ENCODE assay signal across 8 cellular contexts in the genomic region with DNA sequence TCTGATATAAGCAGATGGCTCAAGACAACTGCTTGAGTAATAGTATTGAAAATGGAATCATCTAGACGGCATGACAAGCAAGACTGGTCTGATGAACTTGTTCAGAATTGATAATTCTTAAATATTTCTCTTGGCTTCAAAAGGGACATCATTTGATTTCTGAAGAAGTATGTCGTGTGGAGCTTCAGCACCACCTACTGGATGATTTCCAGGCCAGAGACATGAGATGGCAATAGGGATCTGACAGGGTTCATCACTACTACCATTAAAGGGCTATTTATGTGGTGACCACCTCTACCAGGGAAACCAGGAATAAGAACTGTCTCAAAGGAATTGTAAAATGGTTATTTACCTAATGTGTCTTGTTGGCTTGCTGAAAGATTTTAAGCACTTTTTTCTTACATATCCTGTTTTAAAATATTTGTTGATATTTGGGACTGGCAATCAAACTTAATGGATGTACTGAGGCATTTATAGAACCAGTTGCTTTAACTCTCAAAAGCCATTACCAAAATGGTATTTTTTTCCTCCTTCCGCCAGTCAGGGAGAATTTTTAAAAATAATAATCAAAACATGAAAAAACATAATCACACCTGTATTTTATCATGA.
DNase-seq lines count a peak whose midpoint lies in the region; ATAC-seq, FAIRE-seq and TF ChIP-seq lines count a peak whose summit lies in the region.

No MANE protein-coding gene starts in this region.

- no peaks in the 10 kb centered on the region for H3K4me1 ChIP-seq in A549

- H3K27ac ChIP-seq in A549, result no peak overlapping the region

- 33% methylated on average over 3 of the region's 3 CpGs for WGBS in A549 (ENCODE audit: missing lambda C conversion rate)

- FAIRE-seq in A549 (lab: Jason Lieb, UNC), result no peak
- FAIRE-seq in GM12892 (lab: Jason Lieb, UNC), result peak; percentile 54
- peak; percentile 72 for FAIRE-seq in TTC549 (lab: Jason Lieb, UNC)

- peak; percentile 78 to 81 for TF ChIP-seq RAD21 in A549 (conservative IDR thresholded peaks at IDR 0.05 in 1 of 2, IDR thresholded peaks at IDR 0.05 in 1 of 2)

- no peaks in the 10 kb centered on the region for H3K9me3 ChIP-seq in A549

- TF ChIP-seq POLR2A in A549 (IDR thresholded peaks at IDR 0.05; ENCODE audit: low read length) (no peak), GM12892 (IDR thresholded peaks at IDR 0.05; ENCODE audit: low read depth, low read length) (no peak)

- peak; percentile 20 to 66 for DNase-seq in A549 (ENCODE audit: low read depth in 1 of 2, low spot score in 1 of 2)
- peak; percentile 2 for DNase-seq in GM12892 (ENCODE audit: insufficient read length)
- DNase-seq in NAMALWA (ENCODE audit: low spot score), result peak; percentile 85
- peak; percentile 49 for DNase-seq in brain pericyte (ENCODE audit: low read depth, low spot score)
- DNase-seq in iris pigment epithelial cell (ENCODE audit: low read depth), result peak; percentile 71
- DNase-seq in stimulated activated CD4-positive, alpha-beta T cell treated with anti-CD3 and anti-CD28 coated beads, Interleukin-1b, Interleukin-23, amount 100 ng/mL, for 48 hours, result peak; percentile 38
- DNase-seq in cortex of kidney (lab: John Stamatoyannopoulos, UW), result no peak

- no peak for TF ChIP-seq EP300 in A549 (IDR thresholded peaks at IDR 0.05)

- no peak overlapping the region for H3K4me2 ChIP-seq in A549

- no peak overlapping the region for H3K4me3 ChIP-seq in A549

- peak; percentile 74 to 81; a peak in 5 of 6 replicates for ATAC-seq in A549

- CTCF ChIA-PET in A549 (lab: Yijun Ruan, JAX), result interaction anchor here (1.0 to 2.9 kb wide), 7 partner anchors 26 to 359 kb away, joined by 3 to 20 read pairs (median 4); a partner anchor contains a TSS

- POLR2A ChIA-PET in A549 (lab: Yijun Ruan, JAX), result no interaction called here

- TF ChIP-seq CTCF in A549 (IDR thresholded peaks at IDR 0.05), result peak; percentile 68

TF ChIP-seq in A549, 52 proteins besides CTCF, POLR2A, EP300 and RAD21:
- TF ChIP-seq BHLHE40 (IDR thresholded peaks at IDR 0.05; ENCODE audit: low read depth, low read length), result no peak
- peak; percentile 62 for TF ChIP-seq SMC3 (IDR thresholded peaks at IDR 0.05)
